ENCODE assay signal across 10 cellular contexts in the genomic region with DNA sequence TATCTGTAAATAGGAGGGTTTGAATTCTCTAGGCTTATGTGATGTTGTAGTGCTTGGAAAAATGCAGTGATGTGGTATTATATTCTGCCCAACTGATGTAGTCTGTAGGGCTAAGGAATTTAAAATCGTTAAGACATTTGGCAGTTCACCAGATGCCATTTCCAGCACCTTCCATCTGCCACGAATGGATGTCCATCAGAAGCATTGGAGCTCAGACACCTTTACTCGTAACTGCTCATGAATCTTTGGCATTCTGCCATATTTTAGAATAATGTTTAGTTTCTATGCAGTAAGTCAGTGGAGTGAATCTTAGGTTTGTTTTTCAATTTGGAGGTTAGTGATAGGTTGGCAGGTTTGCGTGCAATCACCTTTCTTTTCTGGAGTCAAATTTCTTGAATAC.
A peak's percentile ranks its signal among the peaks of the same experiment; 100 is the strongest.
DNase-seq lines count a peak whose midpoint lies in the region; ATAC-seq lines count a peak whose summit lies in the region.
"Had no signal": no experiment of that assay in that cellular context is flagged by ENCODE, and none has a peak within 500 bp of the region (broad histone marks: within the 10 kb centered on the region; RNA-seq: fewer than 3 reads in every experiment).

No MANE protein-coding gene starts in this region.

- peaks cover 38% of the 10 kb centered on the region for H3K36me3 Mint-ChIP-seq in stimulated activated naive CD8-positive, alpha-beta T cell treated with anti-CD3 and anti-CD28 coated beads, Interleukin-15, Interleukin-2, amounts not matched to agents 100 ng/mL and 50 ng/mL, for 24 hours (ENCODE audit: low read depth)

- H3K27ac Mint-ChIP-seq in stimulated activated naive CD8-positive, alpha-beta T cell treated with anti-CD3 and anti-CD28 coated beads, Interleukin-15, Interleukin-2, amounts not matched to agents 100 ng/mL and 50 ng/mL, for 24 hours = peak overlapping the region; percentile 6

- H3K4me3 Mint-ChIP-seq in stimulated activated naive CD8-positive, alpha-beta T cell treated with anti-CD3 and anti-CD28 coated beads, Interleukin-15, Interleukin-2, amounts not matched to agents 100 ng/mL and 50 ng/mL, for 24 hours = no peak overlapping the region

- ATAC-seq in stimulated activated naive CD8-positive, alpha-beta T cell treated with anti-CD3 and anti-CD28 coated beads, Interleukin-15, Interleukin-2, amounts not matched to agents 100 U/mL and 50 U/mL, for 24 hours = no peak
- ATAC-seq in GM21390 (IDR thresholded peaks at IDR 0.05; ENCODE audit: unreplicated experiment) = no peak
- ATAC-seq: heart left ventricle had no signal

- no peaks in the 10 kb centered on the region for H3K27me3 Mint-ChIP-seq in stimulated activated naive CD8-positive, alpha-beta T cell treated with anti-CD3 and anti-CD28 coated beads, Interleukin-15, Interleukin-2, amounts not matched to agents 100 ng/mL and 50 ng/mL, for 24 hours

- peak; percentile 17 for DNase-seq in NCI-H1092 treated with DMSO at 0.1 percent for 48 hours (lab: John Stamatoyannopoulos, UW)
- DNase-seq in NCI-H1092 (lab: John Stamatoyannopoulos, UW) = no peak
- no peak for DNase-seq in stimulated activated naive CD8-positive, alpha-beta T cell treated with anti-CD3 and anti-CD28 coated beads, Interleukin-15, Interleukin-2, amounts not matched to agents 100 U/mL and 50 U/mL, for 24 hours
- peak; percentile 43 for DNase-seq in fibroblast of peridontal ligament (ENCODE audit: extremely low read depth)
- DNase-seq in OCI-M2 (lab: John Stamatoyannopoulos, UW; ENCODE audit: unreplicated experiment) = no peak
- no peak for DNase-seq in stimulated activated CD4-positive, alpha-beta T cell treated with anti-CD3 and anti-CD28 coated beads, Interleukin-4, amount 100 ng/mL, for 4 hours
- DNase-seq: heart left ventricle, Right ventricle myocardium superior had no signal

- H3K4me1 Mint-ChIP-seq in stimulated activated naive CD8-positive, alpha-beta T cell treated with anti-CD3 and anti-CD28 coated beads, Interleukin-15, Interleukin-2, amounts not matched to agents 100 ng/mL and 50 ng/mL, for 24 hours (ENCODE audit: low read depth) = peaks cover 74% of the 10 kb centered on the region

- H3K9me3 Mint-ChIP-seq in stimulated activated naive CD8-positive, alpha-beta T cell treated with anti-CD3 and anti-CD28 coated beads, Interleukin-15, Interleukin-2, amounts not matched to agents 100 ng/mL and 50 ng/mL, for 24 hours = no peaks in the 10 kb centered on the region

Comparison
In these comparisons a context has a peak if more than half of its experiments do, and no peak if none do; other contexts are left out.
1. DNase-seq: peak in NCI-H1092 treated with DMSO at 0.1 percent for 48 hours (single experiment) and fibroblast of peridontal ligament (single experiment); none in NCI-H1092 (single experiment), stimulated activated naive CD8-positive, alpha-beta T cell treated with anti-CD3 and anti-CD28 coated beads, Interleukin-15, Interleukin-2, amounts not matched to agents 100 U/mL and 50 U/mL, for 24 hours (single experiment), OCI-M2 (single experiment) and stimulated activated CD4-positive, alpha-beta T cell treated with anti-CD3 and anti-CD28 coated beads, Interleukin-4, amount 100 ng/mL, for 4 hours (0 of 2).